Comparison of ENCODE assay signal across 22 cellular contexts in the genomic region with DNA sequence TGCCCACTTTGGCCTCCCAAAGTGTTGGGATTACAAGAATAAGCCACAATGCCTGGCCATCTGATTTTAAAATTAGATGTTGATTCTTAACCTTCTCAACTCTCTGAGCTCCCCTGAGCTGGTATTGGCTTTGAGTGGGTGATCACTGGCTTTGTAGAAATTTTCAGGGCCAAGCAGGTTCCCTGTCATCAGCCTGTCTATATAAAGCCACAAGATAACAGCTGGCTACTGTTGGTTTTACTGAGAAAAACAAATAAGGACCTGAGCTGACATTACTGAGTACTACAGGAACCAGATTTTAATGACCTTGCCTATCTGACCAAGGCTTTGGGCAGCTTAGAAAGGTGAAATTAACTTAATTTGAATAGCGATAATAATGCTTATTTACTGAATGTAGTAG.
DNase-seq lines count a peak whose midpoint lies in the region; ATAC-seq, FAIRE-seq and TF ChIP-seq lines count a peak whose summit lies in the region.
"Had no signal": no experiment of that assay in that cellular context is flagged by ENCODE, and none has a peak within 500 bp of the region (broad histone marks: within the 10 kb centered on the region; RNA-seq: fewer than 3 reads in every experiment).

No MANE protein-coding gene starts in this region.

- H3K9ac ChIP-seq in HepG2 (ENCODE audit: insufficient read depth, low read depth, low read length): no peak overlapping the region

- no TSS peak for BruUV-seq in HepG2 (replicated peaks; lab: Mats Ljungman, UMichigan)

- H3K4me3 ChIP-seq in HepG2 (replicated peaks in 1 of 3; ENCODE audit: insufficient read depth in 1 of 3, low read depth in 2 of 3, low read length in 3 of 3) (no peak overlapping the region), right lobe of liver (no peak overlapping the region), foreskin fibroblast (ENCODE audit: low read depth in 1 of 2, low read length in 2 of 2) (no peak overlapping the region)

- no peak overlapping the region for H3K4me3 Mint-ChIP-seq in activated CD8-positive, alpha-beta T cell treated with anti-CD3 and anti-CD28 coated beads, Interleukin-2, amount 10 ng/mL, durations not matched to agents 7 days and 5 days
- H3K4me3 Mint-ChIP-seq: CD4-positive, alpha-beta T cell; H9; IgD-negative memory B cell had no signal

- H3K27me3 Mint-ChIP-seq in activated CD8-positive, alpha-beta T cell treated with anti-CD3 and anti-CD28 coated beads, Interleukin-2, amount 10 ng/mL, durations not matched to agents 7 days and 5 days (ENCODE audit: low read depth): no peaks in the 10 kb centered on the region

- FAIRE-seq in HepG2 (lab: Jason Lieb, UNC): no peak
- FAIRE-seq: A204.1, GM12891, GM19239, H1, HTR-8/SVneo had no signal

- in situ Hi-C loops in HepG2 (cut with HindIII; ENCODE audit: extremely low pct_ligation_motif_present, low pct_unique_long_range_greater_than_20kb): no loop called here

- peaks cover 0 to 2% of the 10 kb centered on the region in 2 experiments; a peak in 1 of 5 replicates for H3K27me3 ChIP-seq in HepG2 (ENCODE audit: control insufficient read depth in 1 of 2, insufficient read depth in 2 of 2, low read length in 2 of 2)
- H3K27me3 ChIP-seq in right lobe of liver: no peaks in the 10 kb centered on the region

- TF ChIP-seq RAD21 in HepG2 (CRISPR knock-in tag; IDR thresholded peaks at IDR 0.05): no peak

- no peaks in the 10 kb centered on the region for H4K20me1 ChIP-seq in HepG2 (ENCODE audit: insufficient read depth, low read length)

- no peaks in the 10 kb centered on the region for H3K9me3 ChIP-seq in HepG2 (ENCODE audit: low read length)
- no peaks in the 10 kb centered on the region for H3K9me3 ChIP-seq in right lobe of liver
- H3K9me3 ChIP-seq: Caco-2 had no signal

- no peak overlapping the region for H3K27ac ChIP-seq in HepG2 (ENCODE audit: extremely low read length, insufficient read depth, low read length)
- no peak overlapping the region for H3K27ac ChIP-seq in right lobe of liver
- H3K27ac ChIP-seq: C4-2B had no signal

- TF ChIP-seq CTCF in HepG2 (CRISPR knock-in tag; IDR thresholded peaks at IDR 0.05) (no peak), right lobe of liver (IDR thresholded peaks at IDR 0.05) (no peak), foreskin fibroblast (IDR thresholded peaks at IDR 0.05; ENCODE audit: low read depth, low read length) (no peak)

- DNase-seq in HepG2 (ENCODE audit: low spot score) (no peak), right lobe of liver (no peak), NCI-H774 (lab: John Stamatoyannopoulos, UW) (peak; percentile 33), myocyte (ENCODE audit: low read depth) (peak; percentile 6), foreskin fibroblast (no peak), NCI-H146 (lab: John Stamatoyannopoulos, UW) (no peak)
- no peak for DNase-seq in activated CD8-positive, alpha-beta T cell treated with anti-CD3 and anti-CD28 coated beads, Interleukin-2, amount 10 ng/mL, durations not matched to agents 7 days and 5 days
- DNase-seq: ACHN; AML-193; Caco-2; CD4-positive, alpha-beta T cell; DMS153; DND-41; EL; H9 had no signal

- H3K36me3 Mint-ChIP-seq in activated CD8-positive, alpha-beta T cell treated with anti-CD3 and anti-CD28 coated beads, Interleukin-2, amount 10 ng/mL, durations not matched to agents 7 days and 5 days (ENCODE audit: low read depth): no peaks in the 10 kb centered on the region
- H3K36me3 Mint-ChIP-seq: IgD-negative memory B cell had no signal

- POLR2A ChIA-PET in HepG2 (lab: Yijun Ruan, JAX): no interaction called here
- POLR2A ChIA-PET in activated CD8-positive, alpha-beta T cell treated with anti-CD3 and anti-CD28 coated beads, Interleukin-2, amount 10 ng/mL, durations not matched to agents 7 days and 5 days (lab: Charles Lee): no interaction called here

- TF ChIP-seq POLR2A in HepG2 (IDR thresholded peaks at IDR 0.05; ENCODE audit: insufficient read depth in 1 of 2, low read depth in 2 of 2, low read length in 2 of 2) (no peak), right lobe of liver (IDR thresholded peaks at IDR 0.05) (no peak)

- no peaks in the 10 kb centered on the region for H3K4me1 Mint-ChIP-seq in activated CD8-positive, alpha-beta T cell treated with anti-CD3 and anti-CD28 coated beads, Interleukin-2, amount 10 ng/mL, durations not matched to agents 7 days and 5 days (ENCODE audit: low read depth)
- H3K4me1 Mint-ChIP-seq: IgD-negative memory B cell had no signal

- no peak overlapping the region for H3K4me2 ChIP-seq in HepG2 (ENCODE audit: low read depth, low read length)

- no peaks in the 10 kb centered on the region for H3K9me3 Mint-ChIP-seq in activated CD8-positive, alpha-beta T cell treated with anti-CD3 and anti-CD28 coated beads, Interleukin-2, amount 10 ng/mL, durations not matched to agents 7 days and 5 days (ENCODE audit: insufficient read depth)
- H3K9me3 Mint-ChIP-seq: CD4-positive, alpha-beta T cell had no signal

- H3K27ac Mint-ChIP-seq in activated CD8-positive, alpha-beta T cell treated with anti-CD3 and anti-CD28 coated beads, Interleukin-2, amount 10 ng/mL, durations not matched to agents 7 days and 5 days: no peak overlapping the region
- H3K27ac Mint-ChIP-seq: CD4-positive, alpha-beta T cell; H9; IgD-negative memory B cell had no signal

- 0% methylated on average over 1 of the region's 1 CpG for WGBS in HepG2 (ENCODE audit: low lambda C conversion rate)
- 58% methylated on average over 1 of the region's 1 CpG for WGBS in right lobe of liver (ENCODE audit: insufficient coverage, low coverage, low lambda C conversion rate, missing lambda C conversion rate)

- intact Hi-C loops in HepG2 (cut with micrococcal nuclease; ENCODE audit: unreplicated experiment) (no loop called here), right lobe of liver (cut with DNase I) (no loop called here)

- ATAC-seq in HepG2: no peak
- ATAC-seq in right lobe of liver: no peak
- ATAC-seq in activated CD8-positive, alpha-beta T cell treated with anti-CD3 and anti-CD28 coated beads, Interleukin-2, amount 10 ng/mL, durations not matched to agents 7 days and 5 days: no peak

- no peaks in the 10 kb centered on the region for H3K79me2 ChIP-seq in HepG2 (ENCODE audit: insufficient read depth, low read length)

- H3K4me1 ChIP-seq in HepG2 (ENCODE audit: insufficient read depth, low read length): no peaks in the 10 kb centered on the region
- H3K4me1 ChIP-seq in right lobe of liver: no peaks in the 10 kb centered on the region
- H3K4me1 ChIP-seq: Caco-2 had no signal

- TF ChIP-seq EP300 in HepG2 (IDR thresholded peaks at IDR 0.05; ENCODE audit: low read depth in 2 of 2, low read length in 2 of 2) (no peak), HepG2 (CRISPR knock-in tag; IDR thresholded peaks at IDR 0.05; ENCODE audit: borderline replicate concordance) (no peak)

- H3K36me3 ChIP-seq in HepG2 (replicated peaks in 1 of 2; ENCODE audit: control insufficient read depth in 1 of 2, insufficient read depth in 2 of 2, low read length in 2 of 2) (no peaks in the 10 kb centered on the region), right lobe of liver (no peaks in the 10 kb centered on the region)

- no peak overlapping the region for H2AFZ ChIP-seq in HepG2 (ENCODE audit: low read length)

- CTCF ChIA-PET in HepG2 (lab: Yijun Ruan, JAX; ENCODE audit: low intra/inter-chr PET ratio, low total read pairs): no interaction called here
- CTCF ChIA-PET in activated CD8-positive, alpha-beta T cell treated with anti-CD3 and anti-CD28 coated beads, Interleukin-2, amount 10 ng/mL, durations not matched to agents 7 days and 5 days (lab: Charles Lee): no interaction called here

TF ChIP-seq in HepG2, 621 proteins besides CTCF, POLR2A, EP300 and RAD21:
- TF ChIP-seq, protein P1, sequence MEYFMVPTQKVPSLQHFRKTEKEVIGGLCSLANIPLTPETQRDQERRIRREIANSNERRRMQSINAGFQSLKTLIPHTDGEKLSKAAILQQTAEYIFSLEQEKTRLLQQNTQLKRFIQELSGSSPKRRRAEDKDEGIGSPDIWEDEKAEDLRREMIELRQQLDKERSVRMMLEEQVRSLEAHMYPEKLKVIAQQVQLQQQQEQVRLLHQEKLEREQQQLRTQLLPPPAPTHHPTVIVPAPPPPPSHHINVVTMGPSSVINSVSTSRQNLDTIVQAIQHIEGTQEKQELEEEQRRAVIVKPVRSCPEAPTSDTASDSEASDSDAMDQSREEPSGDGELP (IDR thresholded peaks at IDR 0.05; ENCODE audit: borderline replicate concordance, low read depth): peak; percentile 28; the same call in 1 of the 2 replicates
- no peak for TF ChIP-seq ZFP1 (CRISPR knock-in tag; IDR thresholded peaks at IDR 0.05)
- TF ChIP-seq, protein P2, sequence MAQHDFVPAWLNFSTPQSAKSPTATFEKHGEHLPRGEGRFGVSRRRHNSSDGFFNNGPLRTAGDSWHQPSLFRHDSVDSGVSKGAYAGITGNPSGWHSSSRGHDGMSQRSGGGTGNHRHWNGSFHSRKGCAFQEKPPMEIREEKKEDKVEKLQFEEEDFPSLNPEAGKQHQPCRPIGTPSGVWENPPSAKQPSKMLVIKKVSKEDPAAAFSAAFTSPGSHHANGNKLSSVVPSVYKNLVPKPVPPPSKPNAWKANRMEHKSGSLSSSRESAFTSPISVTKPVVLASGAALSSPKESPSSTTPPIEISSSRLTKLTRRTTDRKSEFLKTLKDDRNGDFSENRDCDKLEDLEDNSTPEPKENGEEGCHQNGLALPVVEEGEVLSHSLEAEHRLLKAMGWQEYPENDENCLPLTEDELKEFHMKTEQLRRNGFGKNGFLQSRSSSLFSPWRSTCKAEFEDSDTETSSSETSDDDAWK (CRISPR knock-in tag; IDR thresholded peaks at IDR 0.05): no peak

Comparison
In these comparisons a context has a peak if more than half of its experiments do, and no peak if none do; other contexts are left out.
1. DNase-seq: peak in NCI-H774 (single experiment) and myocyte (single experiment); none in HepG2 (single experiment), right lobe of liver (0 of 3), activated CD8-positive, alpha-beta T cell treated with anti-CD3 and anti-CD28 coated beads, Interleukin-2, amount 10 ng/mL, durations not matched to agents 7 days and 5 days (single experiment), foreskin fibroblast (0 of 2) and NCI-H146 (single experiment).